ENCODE assay signal across 14 cellular contexts in genomic region chr11:121104223-121104831, GRCh38. TPM values are rescaled to one million over a fixed set of nuclear protein-coding genes. Genes with fewer than 3 reads are reported as not detected.
A peak's percentile ranks its signal among the peaks of the same experiment; 100 is the strongest.
DNase-seq lines count a peak whose midpoint lies in the region; TF ChIP-seq lines count a peak whose summit lies in the region.
"Had no signal": no experiment of that assay in that cellular context is flagged by ENCODE, and none has a peak within 500 bp of the region (broad histone marks: within the 10 kb centered on the region; RNA-seq: fewer than 3 reads in every experiment).

No MANE protein-coding gene starts in this region.

- peak; percentile 26 for DNase-seq in HEK293T (ENCODE audit: extremely low spot score)
- no peak for DNase-seq in caudate nucleus (lab: John Stamatoyannopoulos, UW)
- DNase-seq in iPS DF 6.9 (ENCODE audit: low read depth, low spot score), result peak; percentile 13
- peak; percentile 75 for DNase-seq in testis
- no peak for DNase-seq in OCI-M2 (lab: John Stamatoyannopoulos, UW; ENCODE audit: unreplicated experiment)
- DNase-seq in NCI-H2029 treated with DMSO at 0.1 percent for 48 hours (lab: John Stamatoyannopoulos, UW), result no peak
- DNase-seq in HUDEP-2 (lab: John Stamatoyannopoulos, UW; ENCODE audit: unreplicated experiment in 76 of 76), result no peak
- DNase-seq in SW 1271 (lab: John Stamatoyannopoulos, UW), result no peak
- DNase-seq: activated CD8-positive, alpha-beta memory T cell treated with anti-CD3 and anti-CD28 coated beads for 24 hours; activated gamma-delta T cell; CD8-positive, alpha-beta memory T cell; NCI-H1048 had no signal

- CTCF ChIA-PET in HEK293T (lab: Yijun Ruan, JAX), result interaction anchor here (0.8 to 1.0 kb wide), 2 partner anchors 137 to 169 kb away, joined by 3 to 4 read pairs; no protein-coding TSS in a partner anchor

- H3K9me3 ChIP-seq in iPS DF 6.9 (ENCODE audit: control insufficient read depth, insufficient read depth, low read length), result no peaks in the 10 kb centered on the region
- no peaks in the 10 kb centered on the region for H3K9me3 ChIP-seq in testis
- H3K9me3 ChIP-seq: breast epithelium, thoracic aorta had no signal

- TF ChIP-seq CTCF in testis (IDR thresholded peaks at IDR 0.05), result peak in 1 of 3 experiments; percentile 12

- intact Hi-C loops in testis (cut with DNase I; ENCODE audit: low total_unique reads), result loop anchor here (10.0 kb wide), 2 partner anchors 80 to 590 kb away; partner anchors contain the start of genes GRIK4 and TBCEL

- H3K36me3 ChIP-seq in iPS DF 6.9 (ENCODE audit: control insufficient read depth, insufficient read depth, low read length) (no peaks in the 10 kb centered on the region), testis (ENCODE audit: low read depth, missing control alignments) (no peaks in the 10 kb centered on the region)
- H3K36me3 ChIP-seq: breast epithelium, thoracic aorta had no signal

- peak overlapping the region; percentile 16 for H3K27ac ChIP-seq in caudate nucleus (ENCODE audit: low read depth, low read length)
- no peak overlapping the region for H3K27ac ChIP-seq in iPS DF 6.9 (ENCODE audit: low read length)
- H3K27ac ChIP-seq in testis, result peak overlapping the region in 1 of 2 donors; percentile 20
- H3K27ac ChIP-seq: thoracic aorta had no signal

- no CpG with 5 or more reads among the region's 11 CpGs for WGBS in iPS DF 6.9 (ENCODE audit: insufficient coverage, insufficient read length)
- 64 to 83% methylated on average over 10 to 11 of the region's 11 CpGs for WGBS in testis, 2 donors

- no peak overlapping the region for H3K4me3 ChIP-seq in iPS DF 6.9 (ENCODE audit: low read length)
- no peak overlapping the region for H3K4me3 ChIP-seq in testis
- H3K4me3 ChIP-seq: breast epithelium, thoracic aorta had no signal

- POLR2A ChIA-PET in HEK293T (lab: Yijun Ruan, JAX), result no interaction called here

- H3K27me3 ChIP-seq in iPS DF 6.9 (ENCODE audit: control insufficient read depth, insufficient read depth, low read length), result no peaks in the 10 kb centered on the region
- H3K27me3 ChIP-seq in testis, result no peaks in the 10 kb centered on the region
- H3K27me3 ChIP-seq: breast epithelium had no signal

- no peak for TF ChIP-seq POLR2A in testis (IDR thresholded peaks at IDR 0.05)

- H3K4me1 ChIP-seq in iPS DF 6.9 (ENCODE audit: control insufficient read depth, insufficient read depth, low read length) (no peaks in the 10 kb centered on the region), testis (peaks cover 22% of the 10 kb centered on the region)
- H3K4me1 ChIP-seq: breast epithelium had no signal

TF ChIP-seq in HEK293T, 16 proteins besides CTCF, POLR2A, EP300 and RAD21:
- TF ChIP-seq FOXM1 (IDR thresholded peaks at IDR 0.05; ENCODE audit: borderline replicate concordance), result no peak
- TF ChIP-seq CTBP1 (IDR thresholded peaks at IDR 0.05; ENCODE audit: borderline replicate concordance), result no peak
- TF ChIP-seq BHLHE40 (IDR thresholded peaks at IDR 0.05; ENCODE audit: borderline replicate concordance), result no peak
- TF ChIP-seq TARDBP (IDR thresholded peaks at IDR 0.05), result no peak
- no peak for TF ChIP-seq FOXA1 (IDR thresholded peaks at IDR 0.05)
- TF ChIP-seq ELF4 (IDR thresholded peaks at IDR 0.05), result no peak
- no peak for TF ChIP-seq ARNT (IDR thresholded peaks at IDR 0.05)
- no peak for TF ChIP-seq HDGF (IDR thresholded peaks at IDR 0.05; ENCODE audit: borderline replicate concordance)
- no peak for TF ChIP-seq PKNOX1 (IDR thresholded peaks at IDR 0.05)
- TF ChIP-seq SUZ12 (IDR thresholded peaks at IDR 0.05), result no peak
- TF ChIP-seq SP1 (IDR thresholded peaks at IDR 0.05), result no peak
- no peak for TF ChIP-seq FOXK2 (IDR thresholded peaks at IDR 0.05)
- no peak for TF ChIP-seq L3MBTL2 (conservative IDR thresholded peaks at IDR 0.05)
- TF ChIP-seq ZNF384 (IDR thresholded peaks at IDR 0.05), result no peak
- no peak for TF ChIP-seq NFRKB (IDR thresholded peaks at IDR 0.05)
- no peak for TF ChIP-seq LEF1 (IDR thresholded peaks at IDR 0.05; ENCODE audit: borderline replicate concordance)

RNA-seq across cellular contexts. Expression of gene TECTA, which starts 3.3 kb away (rescaled TPM):
- 1 to 10 TPM; 3.1 to 4.6 TPM for total RNA-seq in testis
- 2.5 TPM for polyA plus RNA-seq in testis (ENCODE audit: insufficient read depth, low read depth, low replicate concordance)
- polyA plus RNA-seq: CD8-positive, alpha-beta memory T cell had no signal

Comparison
In these comparisons a context has a peak if more than half of its experiments do, and no peak if none do; other contexts are left out.
1. DNase-seq: peak in HEK293T (single experiment), iPS DF 6.9 (single experiment) and testis (single experiment); none in caudate nucleus (0 of 61), OCI-M2 (single experiment), NCI-H2029 treated with DMSO at 0.1 percent for 48 hours (single experiment), HUDEP-2 (0 of 76) and SW 1271 (0 of 2).